In the genomic region with DNA sequence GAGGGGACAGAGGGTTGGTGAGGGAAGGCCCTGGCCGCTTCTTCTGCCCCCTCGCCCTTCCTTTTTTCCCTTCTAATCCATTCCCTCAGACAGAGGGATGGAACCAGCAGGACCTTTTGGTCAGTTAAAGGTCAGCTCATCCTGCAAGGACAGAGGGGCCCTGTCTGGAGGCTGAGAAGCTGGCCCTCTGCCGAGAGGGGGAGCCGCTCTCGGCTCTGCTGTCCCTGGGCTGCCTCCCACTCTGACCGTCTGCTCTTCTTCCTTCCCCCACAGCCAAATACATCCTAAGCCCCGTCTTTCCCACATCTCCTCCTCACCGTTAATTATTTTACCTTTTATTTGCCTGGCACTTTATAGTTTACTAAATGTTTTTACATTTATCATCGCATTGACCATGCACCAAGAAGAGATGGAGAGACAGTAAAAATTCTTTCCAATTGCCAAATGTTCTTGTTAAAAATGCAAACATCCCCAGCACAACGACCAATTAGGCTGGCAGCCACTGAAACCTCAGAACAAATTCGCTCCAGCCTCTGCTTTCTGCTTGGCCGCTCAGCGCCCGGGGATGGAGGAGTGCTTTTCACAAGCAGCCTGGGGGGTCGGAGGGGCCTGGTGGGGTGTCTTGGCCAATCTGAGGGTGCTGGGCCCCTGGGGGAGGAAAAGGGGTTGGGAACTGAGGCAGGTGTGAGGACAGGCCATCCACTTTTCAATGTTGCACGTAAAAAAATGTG, we compare ENCODE assay signal across 22 cellular contexts.
A peak's percentile ranks its signal among the peaks of the same experiment; 100 is the strongest.
DNase-seq lines count a peak whose midpoint lies in the region; ATAC-seq and TF ChIP-seq lines count a peak whose summit lies in the region.
"Had no signal": no experiment of that assay in that cellular context is flagged by ENCODE, and none has a peak within 500 bp of the region (broad histone marks: within the 10 kb centered on the region; RNA-seq: fewer than 3 reads in every experiment).

No MANE protein-coding gene starts in this region.

- peak; percentile 37 to 47 for TF ChIP-seq CTCF in GM23338 (conservative IDR thresholded peaks at IDR 0.05; ENCODE audit: low read depth in 2 of 2)
- peak; percentile 29 for TF ChIP-seq CTCF in brain microvascular endothelial cell (IDR thresholded peaks at IDR 0.05; ENCODE audit: low read depth, low read length, missing control alignments)
- TF ChIP-seq CTCF in kidney epithelial cell (IDR thresholded peaks at IDR 0.05; ENCODE audit: insufficient read depth, low read length, poor library complexity, severe bottlenecking), result peak; percentile 17
- no peak for TF ChIP-seq CTCF in sigmoid colon (IDR thresholded peaks at IDR 0.05)
- no peak for TF ChIP-seq CTCF in foreskin keratinocyte (conservative IDR thresholded peaks at IDR 0.05)

- TF ChIP-seq EP300 in sigmoid colon (IDR thresholded peaks at IDR 0.05), result no peak

- H3K27me3 ChIP-seq in GM23338 (ENCODE audit: insufficient read depth), result no peaks in the 10 kb centered on the region
- no peaks in the 10 kb centered on the region for H3K27me3 ChIP-seq in brain microvascular endothelial cell (replicated peaks)
- no peaks in the 10 kb centered on the region for H3K27me3 ChIP-seq in kidney epithelial cell (ENCODE audit: control insufficient read depth, insufficient read depth, low read length)
- no peaks in the 10 kb centered on the region for H3K27me3 ChIP-seq in sigmoid colon
- peaks cover 6% of the 10 kb centered on the region for H3K27me3 ChIP-seq in foreskin keratinocyte
- H3K27me3 ChIP-seq: colonic mucosa, tibial nerve had no signal

- in situ Hi-C loops in brain microvascular endothelial cell (cut with HindIII; ENCODE audit: low pct_ligation_motif_present, low sequenced_read_pairs), result no loop called here

- 80 to 85% methylated on average over 16 of the region's 16 CpGs for WGBS in sigmoid colon, 2 donors

- H3K4me1 Mint-ChIP-seq in GM23338, result peaks cover 14% of the 10 kb centered on the region; the same call in 2 of the 3 replicates
- no peaks in the 10 kb centered on the region for H3K4me1 Mint-ChIP-seq in stimulated activated memory B cell treated with anti-CD40 and anti-IgM and Interleukin-4, amounts not matched to agents 10 μg/mL and 1 μg/mL and 100 μg/mL, for 72 hours
- H3K4me1 Mint-ChIP-seq: activated CD4-positive, alpha-beta T cell treated with anti-CD3 and anti-CD28 coated beads for 36 hours; CD4-positive, CD25-positive, alpha-beta regulatory T cell; IgD-negative memory B cell had no signal

- no peak overlapping the region for H3K27ac Mint-ChIP-seq in GM23338
- no peak overlapping the region for H3K27ac Mint-ChIP-seq in stimulated activated memory B cell treated with anti-CD40 and anti-IgM and Interleukin-4, amounts not matched to agents 10 μg/mL and 1 μg/mL and 100 μg/mL, for 72 hours
- H3K27ac Mint-ChIP-seq: activated CD4-positive, alpha-beta T cell treated with anti-CD3 and anti-CD28 coated beads for 36 hours; CD4-positive, CD25-positive, alpha-beta regulatory T cell; IgD-negative memory B cell had no signal

- H3K27ac ChIP-seq in GM23338 (ENCODE audit: low read depth), result 0 out of 2 replicates have a peak overlapping the region, but pooled peaks have one; percentile 26
- H3K27ac ChIP-seq in brain microvascular endothelial cell, result no peak overlapping the region
- H3K27ac ChIP-seq in sigmoid colon, result peak overlapping the region; percentile 74 to 98 (median 86)
- no peak overlapping the region for H3K27ac ChIP-seq in foreskin keratinocyte
- H3K27ac ChIP-seq: colonic mucosa, epithelial cell of prostate had no signal

- peaks cover 4% of the 10 kb centered on the region for H3K27me3 Mint-ChIP-seq in GM23338 (ENCODE audit: insufficient read depth, low read depth, poor library complexity)
- H3K27me3 Mint-ChIP-seq in stimulated activated memory B cell treated with anti-CD40 and anti-IgM and Interleukin-4, amounts not matched to agents 10 μg/mL and 1 μg/mL and 100 μg/mL, for 72 hours, result no peaks in the 10 kb centered on the region
- H3K27me3 Mint-ChIP-seq: activated CD4-positive, alpha-beta T cell treated with anti-CD3 and anti-CD28 coated beads for 36 hours; CD4-positive, CD25-positive, alpha-beta regulatory T cell had no signal

- TF ChIP-seq POLR2A in sigmoid colon (IDR thresholded peaks at IDR 0.05), result no peak

- H3F3A ChIP-seq in GM23338 (replicated peaks; ENCODE audit: low read depth), result no peaks in the 10 kb centered on the region

- no peak overlapping the region for H3K4me3 Mint-ChIP-seq in GM23338
- no peak overlapping the region for H3K4me3 Mint-ChIP-seq in stimulated activated memory B cell treated with anti-CD40 and anti-IgM and Interleukin-4, amounts not matched to agents 10 μg/mL and 1 μg/mL and 100 μg/mL, for 72 hours
- H3K4me3 Mint-ChIP-seq: activated CD4-positive, alpha-beta T cell treated with anti-CD3 and anti-CD28 coated beads for 36 hours; CD4-positive, CD25-positive, alpha-beta regulatory T cell; IgD-negative memory B cell had no signal

- intact Hi-C loops in sigmoid colon (cut with DNase I), result no loop called here

- no peak overlapping the region for H3K4me2 ChIP-seq in GM23338

- no peaks in the 10 kb centered on the region for H3K9me3 Mint-ChIP-seq in GM23338
- peaks cover under 1% of the 10 kb centered on the region for H3K9me3 Mint-ChIP-seq in stimulated activated memory B cell treated with anti-CD40 and anti-IgM and Interleukin-4, amounts not matched to agents 10 μg/mL and 1 μg/mL and 100 μg/mL, for 72 hours
- H3K9me3 Mint-ChIP-seq: IgD-negative memory B cell had no signal

- H3K36me3 Mint-ChIP-seq in GM23338 (ENCODE audit: low read depth), result no peaks in the 10 kb centered on the region
- no peaks in the 10 kb centered on the region for H3K36me3 Mint-ChIP-seq in stimulated activated memory B cell treated with anti-CD40 and anti-IgM and Interleukin-4, amounts not matched to agents 10 μg/mL and 1 μg/mL and 100 μg/mL, for 72 hours
- H3K36me3 Mint-ChIP-seq: CD4-positive, CD25-positive, alpha-beta regulatory T cell had no signal

- H2AFZ ChIP-seq in GM23338, result no peak overlapping the region

- DNase-seq in GM23338 (ENCODE audit: low spot score), result peak; percentile 42
- DNase-seq in brain microvascular endothelial cell, result no peak
- no peak for DNase-seq in kidney epithelial cell (ENCODE audit: low read depth)
- DNase-seq in sigmoid colon, result no peak
- no peak for DNase-seq in foreskin keratinocyte
- DNase-seq: ACHN; activated CD4-positive, alpha-beta T cell treated with anti-CD3 and anti-CD28 coated beads for 36 hours; activated gamma-delta T cell treated with Interleukin-2 at 50 U/mL for 16 hours; CD4-positive, CD25-positive, alpha-beta regulatory T cell; colonic mucosa; DMS79; islet precursor cell; NCI-H510A treated with DMSO at 0.1 percent for 48 hours; posterior cingulate gyrus; SHP77 treated with DMSO at 0.1 percent for 48 hours; small intestine had no signal

- H4K20me1 ChIP-seq in GM23338 (replicated peaks; ENCODE audit: insufficient read depth), result no peaks in the 10 kb centered on the region

- H3K4me1 ChIP-seq in GM23338 (ENCODE audit: insufficient read depth), result no peaks in the 10 kb centered on the region
- H3K4me1 ChIP-seq in sigmoid colon, result peaks cover 0 to 99% (median 84%) of the 10 kb centered on the region in 4 donors
- H3K4me1 ChIP-seq in foreskin keratinocyte, result no peaks in the 10 kb centered on the region
- H3K4me1 ChIP-seq: colonic mucosa had no signal

- H3K9me3 ChIP-seq in sigmoid colon, result no peaks in the 10 kb centered on the region
- H3K9me3 ChIP-seq: colonic mucosa, tibial nerve had no signal

- H3K9me2 ChIP-seq in GM23338 (ENCODE audit: insufficient read depth), result no peaks in the 10 kb centered on the region

- ATAC-seq in GM23338, result peak; percentile 86
- ATAC-seq in foreskin keratinocyte, result no peak
- ATAC-seq in stimulated activated memory B cell treated with anti-CD40 and anti-IgM and Interleukin-4, amounts not matched to agents 10 μg/mL and 1 μg/mL and 100 μg/mL, for 72 hours, result no peak
- no peak for ATAC-seq in GM19395 (IDR thresholded peaks at IDR 0.05; ENCODE audit: unreplicated experiment)
- no peak for ATAC-seq in HG03139 (IDR thresholded peaks at IDR 0.05; ENCODE audit: unreplicated experiment)
- ATAC-seq: activated CD4-positive, alpha-beta T cell treated with anti-CD3 and anti-CD28 coated beads for 36 hours had no signal

- no peak overlapping the region for H3K4me3 ChIP-seq in GM23338
- H3K4me3 ChIP-seq in brain microvascular endothelial cell (ENCODE audit: low read depth, low read length), result no peak overlapping the region
- H3K4me3 ChIP-seq in kidney epithelial cell (ENCODE audit: low read depth, low read length), result no peak overlapping the region
- H3K4me3 ChIP-seq in sigmoid colon, result no peak overlapping the region
- H3K4me3 ChIP-seq: colonic mucosa, tibial nerve had no signal

- no peaks in the 10 kb centered on the region for H3K79me2 ChIP-seq in GM23338 (replicated peaks; ENCODE audit: insufficient read depth)

- H3K36me3 ChIP-seq in GM23338 (ENCODE audit: insufficient read depth), result no peaks in the 10 kb centered on the region
- H3K36me3 ChIP-seq in brain microvascular endothelial cell (replicated peaks), result peaks cover 25% of the 10 kb centered on the region
- peaks cover 4% of the 10 kb centered on the region for H3K36me3 ChIP-seq in kidney epithelial cell (ENCODE audit: control insufficient read depth, insufficient read depth, low read length)
- peaks cover 34 to 99% (median 88%) of the 10 kb centered on the region in 4 donors for H3K36me3 ChIP-seq in sigmoid colon
- H3K36me3 ChIP-seq: colonic mucosa had no signal

TF ChIP-seq in GM23338, 12 proteins besides CTCF, POLR2A, EP300 and RAD21 (continues in another document):
- TF ChIP-seq EZH2 (IDR thresholded peaks at IDR 0.05; ENCODE audit: low read depth, unreplicated experiment), result no peak

Comparison
In these comparisons a context has a peak if more than half of its experiments do, and no peak if none do; other contexts are left out.
1. H3K27ac ChIP-seq: peak in GM23338 (single experiment) and sigmoid colon (4 of 4); none in brain microvascular endothelial cell (single experiment) and foreskin keratinocyte (single experiment).
2. CTCF ChIP-seq: peak in GM23338 (2 of 2), brain microvascular endothelial cell (single experiment) and kidney epithelial cell (single experiment); none in sigmoid colon (0 of 4) and foreskin keratinocyte (single experiment).